In genomic region chr16:2072926-2073325, GRCh38 we compare ENCODE assay signal across 5 cellular contexts.
"Had no signal": no experiment of that assay in that cellular context is flagged by ENCODE, and none has a peak within 500 bp of the region (broad histone marks: within the 10 kb centered on the region; RNA-seq: fewer than 3 reads in every experiment).

No MANE protein-coding gene starts in this region.

- H3K4me3 ChIP-seq: GM23338 had no signal

- H3K27ac Mint-ChIP-seq: GM23338, IgD-negative memory B cell had no signal

- H3K4me3 Mint-ChIP-seq: GM23338, H9, IgD-negative memory B cell had no signal

- H3K9me3 Mint-ChIP-seq: GM23338, H9, IgD-negative memory B cell had no signal

- DNase-seq: H9, HCEC 1CT, KBM-7 had no signal

- H3K27me3 Mint-ChIP-seq: IgD-negative memory B cell had no signal

- ATAC-seq: GM23338 had no signal

- H3K4me1 Mint-ChIP-seq: GM23338, H9, IgD-negative memory B cell had no signal
